Comparison of ENCODE assay signal across 29 cellular contexts in genomic region chr19:34580408-34580807, GRCh38.
"Had no signal": no experiment of that assay in that cellular context is flagged by ENCODE, and none has a peak within 500 bp of the region (broad histone marks: within the 10 kb centered on the region; RNA-seq: fewer than 3 reads in every experiment).

No MANE protein-coding gene starts in this region.

- H3K9me3 ChIP-seq: MG63 had no signal

- H3K27me3 ChIP-seq: MG63 had no signal

- DNase-seq: Karpas-422, Kasumi-1, MG63, MM.1S, MV-4-11, NCI-H1048, NCI-H1092, NCI-H1105, NCI-H1105 treated with DMSO at 0.1 percent for 48 hours, NCI-H1417, NCI-H1417 treated with DMSO at 0.1 percent for 48 hours, NCI-H1436, NCI-H1436 treated with DMSO at 0.1 percent for 48 hours, NCI-H146, NCI-H1694 treated with DMSO at 0.1 percent for 48 hours, NCI-H187, NCI-H187 treated with DMSO at 0.1 percent for 48 hours, NCI-H1930, NCI-H2081, NCI-H2081 treated with DMSO at 0.1 percent for 48 hours, NCI-H2107, NCI-H2171, NCI-H2227 treated with DMSO at 0.1 percent for 48 hours, NCI-H226, NCI-H345, NCI-H446, NCI-H446 treated with DMSO at 0.1 percent for 48 hours, NCI-H510A, NCI-H510A treated with DMSO at 0.1 percent for 48 hours had no signal

- H3K4me3 ChIP-seq: MG63 had no signal

- H3K36me3 ChIP-seq: MG63 had no signal
